1 cellular context compared by ENCODE assay signal in genomic region chr5:147188200-147189108, GRCh38.
TF ChIP-seq lines count a peak whose summit lies in the region.

No MANE protein-coding gene starts in this region.

TF ChIP-seq in HepG2, 621 proteins besides CTCF, POLR2A, EP300 and RAD21 (continued from another document):
- 0 out of 2 replicates have a peak, but pooled peaks have one; percentile 19 for TF ChIP-seq ARID5B (CRISPR knock-in tag; IDR thresholded peaks at IDR 0.05)
